In the genomic region with DNA sequence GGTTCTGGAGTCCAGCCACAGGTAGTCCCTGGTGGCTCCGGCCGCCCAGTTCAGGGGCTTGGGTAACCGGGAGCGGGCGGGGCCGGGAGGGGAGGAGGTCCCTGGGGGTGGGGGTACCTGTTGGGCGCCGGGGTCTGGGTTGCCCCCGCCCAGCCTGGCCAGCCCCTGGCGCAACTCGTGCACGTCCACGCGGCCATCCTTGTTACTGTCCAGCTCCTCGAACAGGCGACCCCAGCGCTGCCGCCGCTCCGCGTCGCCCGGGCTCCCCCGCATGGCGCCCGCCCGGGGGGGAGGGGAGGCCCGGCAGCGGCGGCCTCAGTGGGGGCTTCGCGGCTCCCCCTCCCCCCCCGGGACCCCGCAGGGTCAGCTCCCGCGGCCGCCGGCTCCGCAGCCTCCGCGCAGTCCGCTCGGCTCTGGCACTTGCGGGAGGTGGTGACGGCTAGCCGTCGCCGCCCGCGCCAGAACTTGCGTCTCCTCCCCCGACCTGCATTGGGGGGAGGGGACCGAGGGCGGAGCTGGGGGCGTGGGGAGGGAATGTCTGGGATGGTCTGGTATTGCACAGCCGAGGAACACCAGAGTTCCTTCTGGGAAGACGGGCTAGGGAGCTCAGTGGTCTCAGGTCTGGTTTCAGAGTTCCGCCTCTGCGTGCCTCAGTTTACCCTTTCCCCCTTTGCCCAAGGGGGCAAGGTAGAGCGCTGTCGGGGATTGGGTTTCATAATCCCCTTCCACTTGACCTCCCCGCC, we compare ENCODE assay signal across 8 cellular contexts. TPM values are rescaled to one million over a fixed set of nuclear protein-coding genes. Genes with fewer than 3 reads are reported as not detected.
DNase-seq lines count a peak whose midpoint lies in the region; ATAC-seq and TF ChIP-seq lines count a peak whose summit lies in the region.

TSS of gene SLC25A23 (minus strand) at position 437 of the 743 bp plus-strand sequence. CDS start at position 273, 164 bp downstream.

- DNase-seq in GM04503 (ENCODE audit: low read depth) (peak; percentile 4), HAP-1 (ENCODE audit: low spot score in 2 of 2) (peak; percentile 67 to 92), NCI-H1105 (lab: John Stamatoyannopoulos, UW) (peak; percentile 30), WTC11 (ENCODE audit: low spot score) (peak; percentile 79), chondrocyte (ENCODE audit: low spot score) (no peak), kidney glomerular epithelial cell (lab: John Stamatoyannopoulos, UW) (peak; percentile 15)
- peak; percentile 47 to 62 for DNase-seq in stimulated activated CD4-positive, alpha-beta T cell treated with anti-CD3 and anti-CD28 coated beads, Interleukin-1b, Interleukin-23, amount 100 ng/mL, for 4 hours (ENCODE audit: low read depth in 2 of 2)

- 0 out of 2 replicates have a peak, but pooled peaks cover 4% of the 10 kb centered on the region for H3K9me3 Mint-ChIP-seq in WTC11
- peaks cover 3% of the 10 kb centered on the region for H3K9me3 Mint-ChIP-seq in chondrocyte (ENCODE audit: low read depth)

- ATAC-seq in WTC11 (peak; percentile 43), HG02938 (IDR thresholded peaks at IDR 0.05; ENCODE audit: unreplicated experiment) (no peak)

- CTCF ChIA-PET in WTC11 (lab: Charles Lee): interaction anchor here (1.3 to 1.9 kb wide), 2 partner anchors 17 to 35 kb away, joined by 4 to 10 read pairs; partner anchors contain the start of gene KHSRP

- no peaks in the 10 kb centered on the region for H3K27me3 ChIP-seq in HAP-1 (ENCODE audit: low read depth)

- H3K36me3 Mint-ChIP-seq in WTC11 (peaks cover 17% of the 10 kb centered on the region), chondrocyte (ENCODE audit: low read depth) (peaks cover 8% of the 10 kb centered on the region)

- H3K36me3 ChIP-seq in HAP-1 (replicated peaks): peaks cover 22% of the 10 kb centered on the region

- H3K27me3 Mint-ChIP-seq in WTC11 (ENCODE audit: low read depth): peaks cover 13% of the 10 kb centered on the region
- H3K27me3 Mint-ChIP-seq in chondrocyte (ENCODE audit: low read depth): peaks cover 11% of the 10 kb centered on the region

- TF ChIP-seq CTCF in WTC11 (IDR thresholded peaks at IDR 0.05) (no peak), chondrocyte (IDR thresholded peaks at IDR 0.05) (no peak)

- peak within 1 kb of the TSS; percentile 61 for H3K4me3 ChIP-seq in HAP-1

- H3K27ac Mint-ChIP-seq in WTC11 (peak within 1 kb of the TSS; percentile 99), chondrocyte (ENCODE audit: unreplicated experiment) (peak within 1 kb of the TSS; percentile 83)

- H3K4me1 ChIP-seq in HAP-1: peaks cover 2% of the 10 kb centered on the region; the same call in 1 of the 2 replicates

- no peaks in the 10 kb centered on the region for H3K9me3 ChIP-seq in HAP-1

- POLR2A ChIA-PET in WTC11 (lab: Charles Lee): interaction anchor here (0.6 to 1.6 kb wide), 2 partner anchors 17 to 440 kb away, joined by 7 to 13 read pairs; no protein-coding TSS in a partner anchor

- H3K4me1 Mint-ChIP-seq in WTC11 (peaks cover 13% of the 10 kb centered on the region), chondrocyte (ENCODE audit: low read depth) (peaks cover 18% of the 10 kb centered on the region)

- peak within 1 kb of the TSS; percentile 98 for H3K4me3 Mint-ChIP-seq in WTC11
- peak within 1 kb of the TSS; percentile 88 for H3K4me3 Mint-ChIP-seq in chondrocyte (ENCODE audit: unreplicated experiment)

- in situ Hi-C loops in HAP-1 (cut with MboI; ENCODE audit: low sequenced_read_pairs): no loop called here

TF ChIP-seq in WTC11, 78 proteins besides CTCF, POLR2A, EP300 and RAD21:
- TF ChIP-seq SP1 (CRISPR knock-in tag; conservative IDR thresholded peaks at IDR 0.05): peak; percentile 9; the same call in 1 of the 2 replicates
- no peak for TF ChIP-seq IRF2 (CRISPR knock-in tag; IDR thresholded peaks at IDR 0.05; ENCODE audit: borderline replicate concordance, low read depth)
TF ChIP-seq in WTC11: peak in this region for 1.

RNA-seq across cellular contexts. Expression of gene SLC25A23, which starts in this region (rescaled TPM):
- total RNA-seq in WTC11 (2021) (63.6 to 69.1 TPM (median 63.7 TPM) in 3 replicates), chondrocyte (47.8 to 51.7 TPM (median 49.4 TPM) in 3 replicates)
